Comparison of ENCODE assay signal across 22 cellular contexts in genomic region chr2:47720036-47720435, GRCh38.
DNase-seq lines count a peak whose midpoint lies in the region; ATAC-seq and TF ChIP-seq lines count a peak whose summit lies in the region.
"Had no signal": no experiment of that assay in that cellular context is flagged by ENCODE, and none has a peak within 500 bp of the region (broad histone marks: within the 10 kb centered on the region; RNA-seq: fewer than 3 reads in every experiment).

No MANE protein-coding gene starts in this region.

- peak; percentile 8 for ATAC-seq in HG03432 (IDR thresholded peaks at IDR 0.05; ENCODE audit: unreplicated experiment)
- ATAC-seq in activated B cell treated with CpG ODN at 0.5 μM for 24 hours (ENCODE audit: low read depth), result no peak
- no peak for ATAC-seq in esophagus mucosa
- ATAC-seq: activated naive CD8-positive, alpha-beta T cell treated with anti-CD3 and anti-CD28 coated beads, Interleukin-2, amount 50 U/mL, for 24 hours; heart left ventricle; naive thymus-derived CD8-positive, alpha-beta T cell had no signal

- CTCF ChIA-PET in activated B cell treated with CpG ODN at 0.5 μM for 24 hours (lab: Charles Lee), result interaction anchor here (1.0 kb wide), 2 partner anchors 9 to 47 kb away, joined by 3 read pairs; no protein-coding TSS in a partner anchor

- no peak for TF ChIP-seq CTCF in GM12864 (IDR thresholded peaks at IDR 0.05; ENCODE audit: low read depth, low read length, missing control alignments)
- TF ChIP-seq CTCF in activated B cell treated with CpG ODN at 0.5 μM for 24 hours (IDR thresholded peaks at IDR 0.05), result no peak
- no peak for TF ChIP-seq CTCF in GM20000 (IDR thresholded peaks at IDR 0.05; ENCODE audit: extremely low read depth, missing control alignments)

- DNase-seq in GM12864 (ENCODE audit: low read depth) (peak; percentile 57), activated B cell treated with CpG ODN at 0.5 μM for 24 hours (no peak), kidney tubule cell (ENCODE audit: low spot score) (peak; percentile 41), globus pallidus (ENCODE audit: low spot score) (no peak), NCI-H1930 (lab: John Stamatoyannopoulos, UW) (no peak), GM20000 (ENCODE audit: low spot score) (no peak)
- DNase-seq: activated naive CD8-positive, alpha-beta T cell treated with anti-CD3 and anti-CD28 coated beads, Interleukin-2, amount 50 U/mL, for 24 hours; DND-41; heart left ventricle; naive thymus-derived CD8-positive, alpha-beta T cell; NCI-H2029 treated with DMSO at 0.1 percent for 48 hours; NCI-H446; SHP77 treated with DMSO at 0.1 percent for 48 hours; small intestine; stimulated activated CD4-positive, alpha-beta T cell treated with anti-CD3 and anti-CD28 coated beads, Interleukin-4, amount 100 ng/mL, for 24 hours; WERI-Rb-1 had no signal

- POLR2A ChIA-PET in activated B cell treated with CpG ODN at 0.5 μM for 24 hours (lab: Charles Lee), result interaction anchor here (1.2 to 1.9 kb wide), 2 partner anchors 11 to 62 kb away, joined by 3 to 9 read pairs; no protein-coding TSS in a partner anchor

- no peaks in the 10 kb centered on the region for H3K9me3 Mint-ChIP-seq in activated B cell treated with CpG ODN at 0.5 μM for 24 hours
- H3K9me3 Mint-ChIP-seq: activated naive CD8-positive, alpha-beta T cell treated with anti-CD3 and anti-CD28 coated beads, Interleukin-2, amount 50 U/mL, for 24 hours; activated T-helper 2 cell treated with anti-CD3 and anti-CD28 coated beads, Interferon-gamma antibody, Interleukin-2, Interleukin-4, amounts not matched to agents 10 μg/mL and 5 μg/mL and 100 μg/mL, durations not matched to agents 14 hours and 24 hours and 36 hours; T-helper 1 cell treated with Interleukin-12 subunit alpha and Interleukin-12 subunit beta and Interleukin-4 antibody, amounts not matched to agents 30 μg/mL and 1 μg/mL, for 36 hours had no signal

- no peaks in the 10 kb centered on the region for H3K27me3 Mint-ChIP-seq in activated B cell treated with CpG ODN at 0.5 μM for 24 hours
- H3K27me3 Mint-ChIP-seq: activated naive CD8-positive, alpha-beta T cell treated with anti-CD3 and anti-CD28 coated beads, Interleukin-2, amount 50 U/mL, for 24 hours had no signal

- no peaks in the 10 kb centered on the region for H3K36me3 Mint-ChIP-seq in activated B cell treated with CpG ODN at 0.5 μM for 24 hours (ENCODE audit: low read depth)
- H3K36me3 Mint-ChIP-seq: naive thymus-derived CD8-positive, alpha-beta T cell had no signal

- peak overlapping the region; percentile 73 for H3K27ac Mint-ChIP-seq in activated B cell treated with CpG ODN at 0.5 μM for 24 hours
- H3K27ac Mint-ChIP-seq: activated naive CD8-positive, alpha-beta T cell treated with anti-CD3 and anti-CD28 coated beads, Interleukin-2, amount 50 U/mL, for 24 hours; activated T-helper 2 cell treated with anti-CD3 and anti-CD28 coated beads, Interferon-gamma antibody, Interleukin-2, Interleukin-4, amounts not matched to agents 10 μg/mL and 5 μg/mL and 100 μg/mL, durations not matched to agents 14 hours and 24 hours and 36 hours; T-helper 1 cell treated with Interleukin-12 subunit alpha and Interleukin-12 subunit beta and Interleukin-4 antibody, amounts not matched to agents 30 μg/mL and 1 μg/mL, for 36 hours had no signal

- H3K4me3 ChIP-seq in GM12864 (ENCODE audit: low read depth, low read length), result no peak overlapping the region
- H3K4me3 ChIP-seq: cardiac muscle cell, esophagus muscularis mucosa, heart left ventricle had no signal

- no peak overlapping the region for H3K4me3 Mint-ChIP-seq in activated B cell treated with CpG ODN at 0.5 μM for 24 hours
- H3K4me3 Mint-ChIP-seq: activated naive CD8-positive, alpha-beta T cell treated with anti-CD3 and anti-CD28 coated beads, Interleukin-2, amount 50 U/mL, for 24 hours; naive thymus-derived CD8-positive, alpha-beta T cell; T-helper 1 cell treated with Interleukin-12 subunit alpha and Interleukin-12 subunit beta and Interleukin-4 antibody, amounts not matched to agents 30 μg/mL and 1 μg/mL, for 36 hours had no signal

- intact Hi-C loops in activated B cell treated with CpG ODN at 0.5 μM for 24 hours (cut with micrococcal nuclease), result loop anchor here (5.0 kb wide), 1 partner anchor 33 kb away; no protein-coding TSS in a partner anchor

- peaks cover 64% of the 10 kb centered on the region for H3K4me1 Mint-ChIP-seq in activated B cell treated with CpG ODN at 0.5 μM for 24 hours

Comparison
In these comparisons a context has a peak if more than half of its experiments do, and no peak if none do; other contexts are left out.
1. DNase-seq: peak in GM12864 (single experiment) and kidney tubule cell (single experiment); none in activated B cell treated with CpG ODN at 0.5 μM for 24 hours (single experiment), globus pallidus (single experiment), NCI-H1930 (0 of 2) and GM20000 (single experiment).